10 cellular contexts compared by ENCODE assay signal in the genomic region with DNA sequence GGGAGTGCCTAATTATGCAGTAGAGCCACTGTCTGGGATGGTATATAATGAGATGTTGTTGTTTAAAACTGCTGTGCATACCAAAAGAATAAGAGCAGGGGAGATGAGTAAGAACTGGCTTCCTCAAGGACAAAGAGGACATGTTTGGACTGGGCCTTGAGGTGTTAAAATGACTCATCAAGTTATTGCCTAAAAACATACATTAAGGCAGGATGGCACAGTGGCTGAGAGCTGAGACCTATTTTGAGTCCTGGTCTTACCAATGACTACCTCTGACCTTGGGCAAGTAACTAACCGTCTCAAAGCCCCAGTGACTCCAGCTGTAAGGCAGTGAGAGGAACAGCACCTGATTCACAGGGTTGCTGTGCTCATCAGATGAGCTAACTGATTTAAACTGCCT.
DNase-seq lines count a peak whose midpoint lies in the region; ATAC-seq and TF ChIP-seq lines count a peak whose summit lies in the region.
"Had no signal": no experiment of that assay in that cellular context is flagged by ENCODE, and none has a peak within 500 bp of the region (broad histone marks: within the 10 kb centered on the region; RNA-seq: fewer than 3 reads in every experiment).

No MANE protein-coding gene starts in this region.

- ATAC-seq in GM19324 (IDR thresholded peaks at IDR 0.05; ENCODE audit: low FRiP score, unreplicated experiment) (peak; percentile 89), HG02870 (IDR thresholded peaks at IDR 0.05; ENCODE audit: unreplicated experiment) (peak; percentile 95)

- CTCF ChIA-PET in GM10248 (lab: Yijun Ruan, JAX) = interaction anchor here (1.4 kb wide), 1 partner anchor 18 kb away, joined by 3 read pairs; no protein-coding TSS in a partner anchor

- DNase-seq in GM10248 (ENCODE audit: extremely low spot score) (peak; percentile 11), NB4 (ENCODE audit: low read depth) (peak; percentile 31), 8988T (no peak), NCI-H1417 treated with DMSO at 0.1 percent for 48 hours (lab: John Stamatoyannopoulos, UW) (no peak), DMS53 treated with DMSO at 0.1 percent for 48 hours (lab: John Stamatoyannopoulos, UW; ENCODE audit: unreplicated experiment) (no peak), NCI-H1092 (lab: John Stamatoyannopoulos, UW) (no peak)
- DNase-seq: activated B cell treated with CpG ODN at 0.5 μM for 24 hours, brain microvascular endothelial cell had no signal

- TF ChIP-seq CTCF in GM10248 (IDR thresholded peaks at IDR 0.05; ENCODE audit: control extremely low read depth, extremely low read depth, low read depth, missing control alignments) = no peak
- no peak for TF ChIP-seq CTCF in NB4 (IDR thresholded peaks at IDR 0.05; ENCODE audit: low read depth, low read length)

- no peak for TF ChIP-seq POLR2A in NB4 (IDR thresholded peaks at IDR 0.05; ENCODE audit: extremely low read depth, insufficient read length)

- H3K4me3 ChIP-seq in NB4 (ENCODE audit: low read depth, low read length) = no peak overlapping the region

- POLR2A ChIA-PET in GM10248 (lab: Yijun Ruan, JAX) = no interaction called here

Comparison
In these comparisons a context has a peak if more than half of its experiments do, and no peak if none do; other contexts are left out.
1. DNase-seq: peak in GM10248 (single experiment) and NB4 (single experiment); none in 8988T (single experiment), NCI-H1417 treated with DMSO at 0.1 percent for 48 hours (single experiment), DMS53 treated with DMSO at 0.1 percent for 48 hours (single experiment) and NCI-H1092 (single experiment).